ENCODE assay signal across 1 cellular context in genomic region chr16:9090960-9091866, GRCh38.
TF ChIP-seq lines count a peak whose summit lies in the region.

HAPSTR1 (plus strand) TSS chr16:9091644; CDS start chr16:9092045, 401 bp downstream.

TF ChIP-seq in HepG2, 621 proteins besides CTCF, POLR2A, EP300 and RAD21 (continued from another document):
- 0 out of 2 replicates have a peak, but pooled peaks have one; percentile 11 for TF ChIP-seq SIX1 (CRISPR knock-in tag; IDR thresholded peaks at IDR 0.05; ENCODE audit: borderline replicate concordance)
- no peak for TF ChIP-seq FIP1L1 (IDR thresholded peaks at IDR 0.05; ENCODE audit: borderline replicate concordance, insufficient read depth, low read depth, low read length)
- TF ChIP-seq NCOA1 (CRISPR knock-in tag; IDR thresholded peaks at IDR 0.05) = no peak
- peak; percentile 57; the same call in 1 of the 2 replicates for TF ChIP-seq ZNF292 (CRISPR knock-in tag; IDR thresholded peaks at IDR 0.05; ENCODE audit: borderline replicate concordance, low read depth)
- TF ChIP-seq ZMAT3 (CRISPR knock-in tag; conservative IDR thresholded peaks at IDR 0.05) = peak; percentile 76
- peak; percentile 97 for TF ChIP-seq UBTF (CRISPR knock-in tag; IDR thresholded peaks at IDR 0.05)
- 0 out of 2 replicates have a peak, but pooled peaks have one; percentile 26 for TF ChIP-seq LCORL (IDR thresholded peaks at IDR 0.05)
- TF ChIP-seq LCORL (CRISPR knock-in tag; IDR thresholded peaks at IDR 0.05) = peak; percentile 74
- TF ChIP-seq SNAPC5 (CRISPR knock-in tag; IDR thresholded peaks at IDR 0.05; ENCODE audit: borderline replicate concordance) = no peak; the same call in 1 of the 2 replicates
- TF ChIP-seq IRF2 (CRISPR knock-in tag; IDR thresholded peaks at IDR 0.05) = 0 out of 2 replicates have a peak, but pooled peaks have one; percentile 58
- TF ChIP-seq HMG20A (CRISPR knock-in tag; IDR thresholded peaks at IDR 0.05; ENCODE audit: borderline replicate concordance) = no peak
